ENCODE assay signal across 13 cellular contexts in genomic region chr9:113345693-113346092, GRCh38. TPM values are rescaled to one million over a fixed set of nuclear protein-coding genes. Genes with fewer than 3 reads are reported as not detected.
"Had no signal": no experiment of that assay in that cellular context is flagged by ENCODE, and none has a peak within 500 bp of the region (broad histone marks: within the 10 kb centered on the region; RNA-seq: fewer than 3 reads in every experiment).

No MANE protein-coding gene starts in this region.

- DNase-seq: activated B cell treated with CpG ODN at 0.5 μM for 24 hours; activated CD4-positive, alpha-beta T cell treated with anti-CD3 and anti-CD28 coated beads, Interleukin-2, amount 50 U/mL, for 1 hour; activated gamma-delta T cell treated with Interleukin-2 at 50 U/mL for 16 hours; activated T-cell treated with anti-CD3 and anti-CD28 coated beads, Interleukin-2, amount 50 U/mL, for 24 hours; aorta; SHP77 treated with DMSO at 0.1 percent for 48 hours; stimulated activated CD4-positive, alpha-beta T cell treated with anti-CD3 and anti-CD28 coated beads, Interleukin-2, amount 100 ng/mL, for 48 hours; upper lobe of left lung had no signal

- H3K4me3 ChIP-seq: gastroesophageal sphincter, lung, upper lobe of left lung had no signal

- H3K9me3 ChIP-seq: gastroesophageal sphincter, upper lobe of left lung had no signal

- H3K27ac Mint-ChIP-seq: activated B cell treated with CpG ODN at 0.5 μM for 24 hours; activated T-cell treated with anti-CD3 and anti-CD28 coated beads, Interleukin-2, amount 50 U/mL, for 24 hours; stimulated activated memory B cell treated with anti-CD40 and anti-IgM and Interleukin-4, amounts not matched to agents 10 μg/mL and 1 μg/mL and 100 μg/mL, for 72 hours had no signal

- ATAC-seq: gastroesophageal sphincter; stimulated activated memory B cell treated with anti-CD40 and anti-IgM and Interleukin-4, amounts not matched to agents 10 μg/mL and 1 μg/mL and 100 μg/mL, for 72 hours had no signal

- H3K4me3 Mint-ChIP-seq: activated B cell treated with CpG ODN at 0.5 μM for 24 hours; activated T-cell treated with anti-CD3 and anti-CD28 coated beads, Interleukin-2, amount 50 U/mL, for 24 hours; mesothelial cell of epicardium; stimulated activated memory B cell treated with anti-CD40 and anti-IgM and Interleukin-4, amounts not matched to agents 10 μg/mL and 1 μg/mL and 100 μg/mL, for 72 hours had no signal

- H3K9me3 Mint-ChIP-seq: activated B cell treated with CpG ODN at 0.5 μM for 24 hours; activated T-cell treated with anti-CD3 and anti-CD28 coated beads, Interleukin-2, amount 50 U/mL, for 24 hours; mesothelial cell of epicardium; stimulated activated memory B cell treated with anti-CD40 and anti-IgM and Interleukin-4, amounts not matched to agents 10 μg/mL and 1 μg/mL and 100 μg/mL, for 72 hours had no signal

- H3K27me3 ChIP-seq: upper lobe of left lung had no signal

- H3K36me3 Mint-ChIP-seq: mesothelial cell of epicardium; stimulated activated memory B cell treated with anti-CD40 and anti-IgM and Interleukin-4, amounts not matched to agents 10 μg/mL and 1 μg/mL and 100 μg/mL, for 72 hours had no signal

- H3K27me3 Mint-ChIP-seq: activated B cell treated with CpG ODN at 0.5 μM for 24 hours had no signal

- H3K36me3 ChIP-seq: gastroesophageal sphincter, upper lobe of left lung had no signal

- H3K27ac ChIP-seq: upper lobe of left lung had no signal

RNA-seq across cellular contexts. Expression of gene BSPRY, which starts 3.6 kb away (rescaled TPM):
- total RNA-seq: chondrocyte had no signal

RNA-seq across cellular contexts. Expression of gene RNF183, which starts 42.5 kb away (rescaled TPM):
- total RNA-seq: activated B cell treated with CpG ODN at 0.5 μM for 24 hours, aorta, chondrocyte had no signal
